20 cellular contexts compared by ENCODE assay signal in genomic region chr6:142329486-142330113, GRCh38. TPM values are rescaled to one million over a fixed set of nuclear protein-coding genes. Genes with fewer than 3 reads are reported as not detected.
"Had no signal": no experiment of that assay in that cellular context is flagged by ENCODE, and none has a peak within 500 bp of the region (broad histone marks: within the 10 kb centered on the region; RNA-seq: fewer than 3 reads in every experiment).

No MANE protein-coding gene starts in this region.

- H3K27ac ChIP-seq: dorsolateral prefrontal cortex, ovary, stomach, upper lobe of left lung had no signal

- H3K9me3 ChIP-seq: ovary, stomach, upper lobe of left lung had no signal

- H3K9me3 Mint-ChIP-seq: activated CD4-positive, alpha-beta memory T cell treated with anti-CD3 and anti-CD28 coated beads, Interleukin-2, amount 10 ng/mL, durations not matched to agents 7 days and 5 days; activated naive CD8-positive, alpha-beta T cell treated with anti-CD3 and anti-CD28 coated beads for 36 hours; stimulated activated effector memory CD8-positive, alpha-beta T cell treated with anti-CD3 and anti-CD28 coated beads, Interleukin-12 subunit alpha, Interleukin-12 subunit beta, amount 100 ng/mL, for 72 hours had no signal

- H3K4me1 Mint-ChIP-seq: activated CD4-positive, alpha-beta memory T cell treated with anti-CD3 and anti-CD28 coated beads, Interleukin-2, amount 10 ng/mL, durations not matched to agents 7 days and 5 days; stimulated activated effector memory CD8-positive, alpha-beta T cell treated with anti-CD3 and anti-CD28 coated beads, Interleukin-12 subunit alpha, Interleukin-12 subunit beta, amount 100 ng/mL, for 72 hours had no signal

- H3K36me3 ChIP-seq: ovary, stomach, upper lobe of left lung had no signal

- H3K27me3 ChIP-seq: ovary, stomach, upper lobe of left lung had no signal

- DNase-seq: activated CD4-positive, alpha-beta memory T cell treated with anti-CD3 and anti-CD28 coated beads, Interleukin-2, amount 10 ng/mL, durations not matched to agents 7 days and 5 days; activated CD4-positive, alpha-beta T cell treated with anti-CD3 and anti-CD28 coated beads for 36 hours; activated CD8-positive, alpha-beta memory T cell treated with anti-CD3 and anti-CD28 coated beads, Interleukin-2, amount 10 ng/mL, durations not matched to agents 7 days and 5 days; activated naive CD4-positive, alpha-beta T cell; activated naive CD8-positive, alpha-beta T cell treated with anti-CD3 and anti-CD28 coated beads for 36 hours; amniotic stem cell; central memory CD4-positive, alpha-beta T cell; dorsolateral prefrontal cortex; hypothalamus; kidney; midbrain; ovary; stimulated activated CD4-positive, alpha-beta T cell treated with anti-CD3 and anti-CD28 coated beads, Interleukin-4, amount 100 ng/mL, for 24 hours; stomach; upper lobe of left lung had no signal

- H3K4me3 ChIP-seq: dorsolateral prefrontal cortex, lung, ovary, stomach, upper lobe of left lung had no signal

- H3K36me3 Mint-ChIP-seq: activated CD8-positive, alpha-beta memory T cell treated with anti-CD3 and anti-CD28 coated beads, Interleukin-2, amount 10 ng/mL, durations not matched to agents 7 days and 5 days; activated naive CD8-positive, alpha-beta T cell treated with anti-CD3 and anti-CD28 coated beads for 36 hours; stimulated activated effector memory CD8-positive, alpha-beta T cell treated with anti-CD3 and anti-CD28 coated beads, Interleukin-12 subunit alpha, Interleukin-12 subunit beta, amount 100 ng/mL, for 72 hours had no signal

- H3K4me3 Mint-ChIP-seq: activated CD4-positive, alpha-beta memory T cell treated with anti-CD3 and anti-CD28 coated beads, Interleukin-2, amount 10 ng/mL, durations not matched to agents 7 days and 5 days; activated CD4-positive, alpha-beta T cell treated with anti-CD3 and anti-CD28 coated beads for 36 hours; activated CD8-positive, alpha-beta memory T cell treated with anti-CD3 and anti-CD28 coated beads, Interleukin-2, amount 10 ng/mL, durations not matched to agents 7 days and 5 days; activated naive CD8-positive, alpha-beta T cell treated with anti-CD3 and anti-CD28 coated beads for 36 hours; stimulated activated effector memory CD8-positive, alpha-beta T cell treated with anti-CD3 and anti-CD28 coated beads, Interleukin-12 subunit alpha, Interleukin-12 subunit beta, amount 100 ng/mL, for 72 hours had no signal

- H3K27ac Mint-ChIP-seq: activated CD4-positive, alpha-beta memory T cell treated with anti-CD3 and anti-CD28 coated beads, Interleukin-2, amount 10 ng/mL, durations not matched to agents 7 days and 5 days; activated CD4-positive, alpha-beta T cell treated with anti-CD3 and anti-CD28 coated beads for 36 hours; activated CD8-positive, alpha-beta memory T cell treated with anti-CD3 and anti-CD28 coated beads, Interleukin-2, amount 10 ng/mL, durations not matched to agents 7 days and 5 days; activated naive CD8-positive, alpha-beta T cell treated with anti-CD3 and anti-CD28 coated beads for 36 hours; stimulated activated effector memory CD8-positive, alpha-beta T cell treated with anti-CD3 and anti-CD28 coated beads, Interleukin-12 subunit alpha, Interleukin-12 subunit beta, amount 100 ng/mL, for 72 hours had no signal

- ATAC-seq: activated CD4-positive, alpha-beta T cell treated with anti-CD3 and anti-CD28 coated beads for 36 hours; activated CD8-positive, alpha-beta memory T cell treated with anti-CD3 and anti-CD28 coated beads, Interleukin-2, amount 10 ng/mL, durations not matched to agents 7 days and 5 days; left lobe of liver; sciatic nerve; stimulated activated effector memory CD8-positive, alpha-beta T cell treated with anti-CD3 and anti-CD28 coated beads, Interleukin-12 subunit alpha, Interleukin-12 subunit beta, amount 100 ng/mL, for 72 hours had no signal

- H3K27me3 Mint-ChIP-seq: activated CD4-positive, alpha-beta T cell treated with anti-CD3 and anti-CD28 coated beads for 36 hours; activated naive CD8-positive, alpha-beta T cell treated with anti-CD3 and anti-CD28 coated beads for 36 hours had no signal

RNA-seq across cellular contexts. Expression of gene ADGRG6, which starts 27.8 kb away (rescaled TPM):
- total RNA-seq: activated CD4-positive, alpha-beta memory T cell treated with anti-CD3 and anti-CD28 coated beads, Interleukin-2, amount 10 ng/mL, durations not matched to agents 7 days and 5 days; T-helper 2 cell treated with Interferon-gamma antibody and Interleukin-4, amounts not matched to agents 100 ng/mL and 5 ng/mL, for 36 hours had no signal
